Comparison of ENCODE assay signal across 12 cellular contexts in the genomic region with DNA sequence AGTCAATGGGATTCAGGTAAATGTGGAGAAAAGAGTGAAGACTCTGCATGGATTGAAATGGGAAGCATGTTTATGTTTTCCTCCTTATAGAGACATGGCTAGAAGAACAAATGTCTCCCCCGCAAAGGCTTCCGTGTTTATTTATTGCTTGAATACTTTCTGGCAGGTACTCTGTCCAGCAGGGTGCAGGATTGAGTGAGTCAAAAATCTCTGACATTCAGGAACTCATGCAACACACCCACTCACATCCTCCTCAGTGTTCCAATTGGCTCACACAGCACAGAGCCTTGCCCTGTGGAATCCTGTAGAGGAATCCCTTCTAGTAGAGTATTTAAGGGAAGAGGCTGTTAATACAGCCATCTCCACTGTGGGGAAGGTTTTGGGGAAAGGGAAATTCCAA.
DNase-seq lines count a peak whose midpoint lies in the region; ATAC-seq lines count a peak whose summit lies in the region.
"Had no signal": no experiment of that assay in that cellular context is flagged by ENCODE, and none has a peak within 500 bp of the region (broad histone marks: within the 10 kb centered on the region; RNA-seq: fewer than 3 reads in every experiment).

No MANE protein-coding gene starts in this region.

- H3K27me3 Mint-ChIP-seq in activated T-helper 1 cell treated with anti-CD3 and anti-CD28 coated beads, Interleukin-12 subunit alpha, Interleukin-12 subunit beta, Interleukin-2, Interleukin-4 antibody, amounts not matched to agents 30 ng/mL and 10 ng/mL and 1 ng/mL, durations not matched to agents 14 hours and 24 hours and 36 hours (ENCODE audit: insufficient read depth): no peaks in the 10 kb centered on the region

- no peak overlapping the region for H3K4me3 ChIP-seq in Jurkat, Clone E6-1 (ENCODE audit: low read length)
- H3K4me3 ChIP-seq: esophagus muscularis mucosa had no signal

- no peaks in the 10 kb centered on the region for H3K9me3 Mint-ChIP-seq in activated T-helper 1 cell treated with anti-CD3 and anti-CD28 coated beads, Interleukin-12 subunit alpha, Interleukin-12 subunit beta, Interleukin-2, Interleukin-4 antibody, amounts not matched to agents 30 ng/mL and 10 ng/mL and 1 ng/mL, durations not matched to agents 14 hours and 24 hours and 36 hours

- peak; percentile 79 for ATAC-seq in GM19023 (IDR thresholded peaks at IDR 0.05; ENCODE audit: unreplicated experiment)
- ATAC-seq in left cardiac atrium: peak; percentile 55 to 76
- ATAC-seq in HG03175 (IDR thresholded peaks at IDR 0.05; ENCODE audit: unreplicated experiment): no peak

- H3K36me3 Mint-ChIP-seq in activated T-helper 1 cell treated with anti-CD3 and anti-CD28 coated beads, Interleukin-12 subunit alpha, Interleukin-12 subunit beta, Interleukin-2, Interleukin-4 antibody, amounts not matched to agents 30 ng/mL and 10 ng/mL and 1 ng/mL, durations not matched to agents 14 hours and 24 hours and 36 hours (ENCODE audit: low read depth): no peaks in the 10 kb centered on the region

- no peak overlapping the region for H3K27ac Mint-ChIP-seq in activated T-helper 1 cell treated with anti-CD3 and anti-CD28 coated beads, Interleukin-12 subunit alpha, Interleukin-12 subunit beta, Interleukin-2, Interleukin-4 antibody, amounts not matched to agents 30 ng/mL and 10 ng/mL and 1 ng/mL, durations not matched to agents 14 hours and 24 hours and 36 hours

- H3K4me1 Mint-ChIP-seq in activated T-helper 1 cell treated with anti-CD3 and anti-CD28 coated beads, Interleukin-12 subunit alpha, Interleukin-12 subunit beta, Interleukin-2, Interleukin-4 antibody, amounts not matched to agents 30 ng/mL and 10 ng/mL and 1 ng/mL, durations not matched to agents 14 hours and 24 hours and 36 hours (ENCODE audit: low read depth): no peaks in the 10 kb centered on the region

- intact Hi-C loops in left cardiac atrium (cut with DNase I): loop anchor here (5.0 to 10.0 kb wide), 2 partner anchors 309 to 312 kb away; no protein-coding TSS in a partner anchor
- intact Hi-C loops in activated T-helper 1 cell treated with anti-CD3 and anti-CD28 coated beads, Interleukin-12 subunit alpha, Interleukin-12 subunit beta, Interleukin-2, Interleukin-4 antibody, amounts not matched to agents 30 ng/mL and 10 ng/mL and 1 ng/mL, durations not matched to agents 14 hours and 24 hours and 36 hours (cut with micrococcal nuclease): no loop called here

- H3K4me3 Mint-ChIP-seq in activated T-helper 1 cell treated with anti-CD3 and anti-CD28 coated beads, Interleukin-12 subunit alpha, Interleukin-12 subunit beta, Interleukin-2, Interleukin-4 antibody, amounts not matched to agents 30 ng/mL and 10 ng/mL and 1 ng/mL, durations not matched to agents 14 hours and 24 hours and 36 hours: no peak overlapping the region

- DNase-seq in ELF-1 (ENCODE audit: low read depth, low spot score) (peak; percentile 34), left cardiac atrium (peak; percentile 26), GF-D8 (lab: John Stamatoyannopoulos, UW) (no peak), dedifferentiated amniotic fluid mesenchymal stem cell (ENCODE audit: extremely low spot score) (no peak)
- peak; percentile 15 for DNase-seq in Jurkat, Clone E6-1 (ENCODE audit: low read depth, low spot score)
- no peak for DNase-seq in activated T-helper 1 cell treated with anti-CD3 and anti-CD28 coated beads, Interleukin-12 subunit alpha, Interleukin-12 subunit beta, Interleukin-2, Interleukin-4 antibody, amounts not matched to agents 30 ng/mL and 10 ng/mL and 1 ng/mL, durations not matched to agents 14 hours and 24 hours and 36 hours (ENCODE audit: low spot score)
- DNase-seq: activated CD4-positive, alpha-beta T cell treated with anti-CD3 and anti-CD28 coated beads, Interleukin-2, amount 50 U/mL, for 1 hour; amygdala; COR-L47 had no signal

Comparison
In these comparisons a context has a peak if more than half of its experiments do, and no peak if none do; other contexts are left out.
1. DNase-seq: peak in ELF-1 (single experiment), Jurkat, Clone E6-1 (single experiment) and left cardiac atrium (single experiment); none in activated T-helper 1 cell treated with anti-CD3 and anti-CD28 coated beads, Interleukin-12 subunit alpha, Interleukin-12 subunit beta, Interleukin-2, Interleukin-4 antibody, amounts not matched to agents 30 ng/mL and 10 ng/mL and 1 ng/mL, durations not matched to agents 14 hours and 24 hours and 36 hours (single experiment), GF-D8 (single experiment) and dedifferentiated amniotic fluid mesenchymal stem cell (single experiment).